In genomic region chr2:205860847-205861246, GRCh38 we compare ENCODE assay signal across 35 cellular contexts.
"Had no signal": no experiment of that assay in that cellular context is flagged by ENCODE, and none has a peak within 500 bp of the region (broad histone marks: within the 10 kb centered on the region; RNA-seq: fewer than 3 reads in every experiment).

No MANE protein-coding gene starts in this region.

- H2AFZ ChIP-seq: PC-9 had no signal

- H3K27me3 ChIP-seq: cardiac muscle cell had no signal

- H3K9ac ChIP-seq: KMS-11 had no signal

- H3K36me3 ChIP-seq: cardiac muscle cell had no signal

- H3K4me3 Mint-ChIP-seq: activated B cell treated with CpG ODN at 0.5 μM for 24 hours; activated CD4-positive, alpha-beta memory T cell treated with anti-CD3 and anti-CD28 coated beads for 36 hours; activated naive CD8-positive, alpha-beta T cell treated with anti-CD3 and anti-CD28 coated beads for 36 hours; activated T-cell treated with anti-CD3 and anti-CD28 coated beads, Interleukin-2, amount 50 U/mL, for 4 hours; activated T-helper 1 cell treated with anti-CD3 and anti-CD28 coated beads, Interleukin-12 subunit alpha, Interleukin-12 subunit beta, Interleukin-2, Interleukin-4 antibody, amounts not matched to agents 30 ng/mL and 10 ng/mL and 1 ng/mL, durations not matched to agents 14 hours and 24 hours and 36 hours; central memory CD8-positive, alpha-beta T cell had no signal

- H3K27ac Mint-ChIP-seq: activated B cell treated with CpG ODN at 0.5 μM for 24 hours; activated CD4-positive, alpha-beta memory T cell treated with anti-CD3 and anti-CD28 coated beads for 36 hours; activated naive CD8-positive, alpha-beta T cell treated with anti-CD3 and anti-CD28 coated beads for 36 hours; activated T-helper 1 cell treated with anti-CD3 and anti-CD28 coated beads, Interleukin-12 subunit alpha, Interleukin-12 subunit beta, Interleukin-2, Interleukin-4 antibody, amounts not matched to agents 30 ng/mL and 10 ng/mL and 1 ng/mL, durations not matched to agents 14 hours and 24 hours and 36 hours had no signal

- H3K4me2 ChIP-seq: KMS-11, PC-9 had no signal

- ATAC-seq: activated T-cell treated with anti-CD3 and anti-CD28 coated beads, Interleukin-2, amount 50 U/mL, for 4 hours had no signal

- DNase-seq: activated B cell treated with CpG ODN at 0.5 μM for 24 hours; activated CD4-positive, alpha-beta memory T cell treated with anti-CD3 and anti-CD28 coated beads for 36 hours; activated CD4-positive, alpha-beta T cell treated with anti-CD3 and anti-CD28 coated beads for 4 hours; activated CD4-positive, alpha-beta T cell treated with anti-CD3 and anti-CD28 coated beads, Interleukin-2, amount 50 U/mL, for 1 hour; activated CD4-positive, CD25-positive, alpha-beta regulatory T cell treated with anti-CD3 and anti-CD28 coated beads, Interleukin-2, amount 50 U/mL, for 72 hours; activated CD8-positive, alpha-beta memory T cell treated with anti-CD3 and anti-CD28 coated beads, Interleukin-2, amount 50 U/mL, for 4 hours; activated naive CD4-positive, alpha-beta T cell treated with anti-CD3 and anti-CD28 coated beads, Interleukin-2, amount 50 U/mL, for 16 hours; activated naive CD8-positive, alpha-beta T cell treated with anti-CD3 and anti-CD28 coated beads for 36 hours; activated T-cell treated with anti-CD3 and anti-CD28 coated beads for 4 hours; activated T-cell treated with anti-CD3 and anti-CD28 coated beads, Interleukin-2, amount 50 U/mL, for 4 hours; amniotic stem cell; aorta; MM.1S; MV-4-11; NCI-H1092 treated with DMSO at 0.1 percent for 48 hours; NCI-H1417; NCI-H146; NCI-H187; NCI-H2081; NCI-H345; NCI-H510A; NCI-H526; NCI-H748 treated with DMSO at 0.1 percent for 48 hours; NK-92 treated with Interleukin-12 subunit alpha and Interleukin-12 subunit beta, amount 100 ng/mL, for 24 hours; PC-9; Right ventricle myocardium superior; SW 1271; T-helper 1 cell; T-helper 2 cell; T-helper 9 cell had no signal

- H3K36me3 Mint-ChIP-seq: activated CD4-positive, alpha-beta memory T cell treated with anti-CD3 and anti-CD28 coated beads for 36 hours; activated naive CD8-positive, alpha-beta T cell treated with anti-CD3 and anti-CD28 coated beads for 36 hours had no signal

- H3K4me3 ChIP-seq: cardiac muscle cell, PC-9 had no signal

- H3K4me1 Mint-ChIP-seq: activated naive CD8-positive, alpha-beta T cell treated with anti-CD3 and anti-CD28 coated beads for 36 hours; central memory CD8-positive, alpha-beta T cell had no signal

- H3K9me3 Mint-ChIP-seq: activated B cell treated with CpG ODN at 0.5 μM for 24 hours; activated CD4-positive, alpha-beta memory T cell treated with anti-CD3 and anti-CD28 coated beads for 36 hours; activated naive CD8-positive, alpha-beta T cell treated with anti-CD3 and anti-CD28 coated beads for 36 hours; activated T-cell treated with anti-CD3 and anti-CD28 coated beads, Interleukin-2, amount 50 U/mL, for 4 hours; activated T-helper 1 cell treated with anti-CD3 and anti-CD28 coated beads, Interleukin-12 subunit alpha, Interleukin-12 subunit beta, Interleukin-2, Interleukin-4 antibody, amounts not matched to agents 30 ng/mL and 10 ng/mL and 1 ng/mL, durations not matched to agents 14 hours and 24 hours and 36 hours; central memory CD8-positive, alpha-beta T cell had no signal

- H3K27ac ChIP-seq: cardiac muscle cell, KMS-11, PC-9, VCaP had no signal
